In the genomic region with DNA sequence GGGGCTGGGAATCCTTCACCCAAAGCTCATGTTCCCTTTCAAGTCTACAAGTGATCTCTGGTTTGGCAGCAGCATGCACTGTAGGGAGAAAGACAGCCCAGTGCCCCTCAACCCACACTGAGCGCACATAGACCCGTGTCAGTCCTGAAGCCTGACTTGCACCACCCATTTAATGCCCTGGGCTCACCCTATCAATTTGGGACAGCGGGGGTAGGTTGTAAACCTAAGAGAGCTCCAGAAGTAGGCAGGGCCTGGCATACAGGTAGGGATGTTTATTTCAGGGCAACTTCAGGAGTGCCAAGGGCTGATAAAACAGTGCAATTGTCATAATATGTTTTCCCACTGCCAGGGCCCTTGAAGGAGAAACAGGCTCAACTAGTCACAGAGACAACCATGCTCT, we compare ENCODE assay signal across 17 cellular contexts. TPM values are rescaled to one million over a fixed set of nuclear protein-coding genes. Genes with fewer than 3 reads are reported as not detected.
A peak's percentile ranks its signal among the peaks of the same experiment; 100 is the strongest.
DNase-seq lines count a peak whose midpoint lies in the region; ATAC-seq and TF ChIP-seq lines count a peak whose summit lies in the region.
"Had no signal": no experiment of that assay in that cellular context is flagged by ENCODE, and none has a peak within 500 bp of the region (broad histone marks: within the 10 kb centered on the region; RNA-seq: fewer than 3 reads in every experiment).

No MANE protein-coding gene starts in this region.

- no peaks in the 10 kb centered on the region for H3K27me3 ChIP-seq in BE2C
- H3K27me3 ChIP-seq: hepatocyte, vagina had no signal

- TF ChIP-seq CTCF in type B pancreatic cell (conservative IDR thresholded peaks at IDR 0.05) (no peak), BE2C (IDR thresholded peaks at IDR 0.05; ENCODE audit: low read depth, low read length) (no peak)

- H3K9me3 Mint-ChIP-seq in activated naive CD4-positive, alpha-beta T cell treated with anti-CD3 and anti-CD28 coated beads for 36 hours: no peaks in the 10 kb centered on the region
- no peaks in the 10 kb centered on the region for H3K9me3 Mint-ChIP-seq in activated CD4-positive, alpha-beta memory T cell treated with anti-CD3 and anti-CD28 coated beads, Interleukin-2, amount 10 ng/mL, durations not matched to agents 7 days and 5 days
- H3K9me3 Mint-ChIP-seq in immature natural killer cell (no peaks in the 10 kb centered on the region), type B pancreatic cell (no peaks in the 10 kb centered on the region)
- H3K9me3 Mint-ChIP-seq: memory B cell, WTC11 had no signal

- no peak overlapping the region for H3K4me3 ChIP-seq in BE2C (ENCODE audit: low read depth, low read length)
- H3K4me3 ChIP-seq: hepatocyte, vagina had no signal

- no peaks in the 10 kb centered on the region for H3K27me3 Mint-ChIP-seq in activated naive CD4-positive, alpha-beta T cell treated with anti-CD3 and anti-CD28 coated beads for 36 hours (ENCODE audit: low read depth)
- no peaks in the 10 kb centered on the region for H3K27me3 Mint-ChIP-seq in activated CD4-positive, alpha-beta memory T cell treated with anti-CD3 and anti-CD28 coated beads, Interleukin-2, amount 10 ng/mL, durations not matched to agents 7 days and 5 days
- peaks cover 0 to 4% (median 2%) of the 10 kb centered on the region in 3 donors for H3K27me3 Mint-ChIP-seq in immature natural killer cell (ENCODE audit: low read depth in 3 of 3)
- H3K27me3 Mint-ChIP-seq in type B pancreatic cell: no peaks in the 10 kb centered on the region
- H3K27me3 Mint-ChIP-seq: memory B cell had no signal

- H3K36me3 Mint-ChIP-seq in activated naive CD4-positive, alpha-beta T cell treated with anti-CD3 and anti-CD28 coated beads for 36 hours (ENCODE audit: low read depth): peaks cover 15% of the 10 kb centered on the region
- H3K36me3 Mint-ChIP-seq in activated CD4-positive, alpha-beta memory T cell treated with anti-CD3 and anti-CD28 coated beads, Interleukin-2, amount 10 ng/mL, durations not matched to agents 7 days and 5 days (ENCODE audit: low read depth): peaks cover 13% of the 10 kb centered on the region
- H3K36me3 Mint-ChIP-seq in immature natural killer cell (no peaks in the 10 kb centered on the region), type B pancreatic cell (no peaks in the 10 kb centered on the region)
- H3K36me3 Mint-ChIP-seq: memory B cell, WTC11 had no signal

- no peak for ATAC-seq in HG03469 (IDR thresholded peaks at IDR 0.05; ENCODE audit: unreplicated experiment)
- ATAC-seq: WTC11 had no signal

- no peak overlapping the region for H3K4me3 Mint-ChIP-seq in activated naive CD4-positive, alpha-beta T cell treated with anti-CD3 and anti-CD28 coated beads for 36 hours
- H3K4me3 Mint-ChIP-seq in activated CD4-positive, alpha-beta memory T cell treated with anti-CD3 and anti-CD28 coated beads, Interleukin-2, amount 10 ng/mL, durations not matched to agents 7 days and 5 days: no peak overlapping the region
- H3K4me3 Mint-ChIP-seq in immature natural killer cell: peak overlapping the region in 3 of 5 donors; percentile 31 to 69 (median 38)
- H3K4me3 Mint-ChIP-seq in type B pancreatic cell: no peak overlapping the region
- H3K4me3 Mint-ChIP-seq: memory B cell, WTC11 had no signal

- no peaks in the 10 kb centered on the region for H3K36me3 ChIP-seq in BE2C
- H3K36me3 ChIP-seq: vagina had no signal

- H3K4me1 Mint-ChIP-seq in activated naive CD4-positive, alpha-beta T cell treated with anti-CD3 and anti-CD28 coated beads for 36 hours (ENCODE audit: low read depth): peaks cover 86% of the 10 kb centered on the region
- peaks cover 88% of the 10 kb centered on the region for H3K4me1 Mint-ChIP-seq in activated CD4-positive, alpha-beta memory T cell treated with anti-CD3 and anti-CD28 coated beads, Interleukin-2, amount 10 ng/mL, durations not matched to agents 7 days and 5 days
- H3K4me1 Mint-ChIP-seq in immature natural killer cell: peaks cover 57 to 59% of the 10 kb centered on the region in 2 donors
- H3K4me1 Mint-ChIP-seq in type B pancreatic cell (ENCODE audit: unreplicated experiment): peaks cover 17% of the 10 kb centered on the region

- H3K27ac Mint-ChIP-seq in activated naive CD4-positive, alpha-beta T cell treated with anti-CD3 and anti-CD28 coated beads for 36 hours: peak overlapping the region; percentile 93
- H3K27ac Mint-ChIP-seq in activated CD4-positive, alpha-beta memory T cell treated with anti-CD3 and anti-CD28 coated beads, Interleukin-2, amount 10 ng/mL, durations not matched to agents 7 days and 5 days: peak overlapping the region; percentile 90
- H3K27ac Mint-ChIP-seq in immature natural killer cell: peak overlapping the region in 5 of 6 donors; percentile 8 to 84 (median 38)
- H3K27ac Mint-ChIP-seq in type B pancreatic cell: peak overlapping the region; percentile 44
- H3K27ac Mint-ChIP-seq: memory B cell, WTC11 had no signal

- CTCF ChIA-PET in activated naive CD4-positive, alpha-beta T cell treated with anti-CD3 and anti-CD28 coated beads for 36 hours (lab: Charles Lee): interaction anchor here (0.7 to 2.2 kb wide), 9 partner anchors 9 to 30 kb away, joined by 3 to 12 read pairs (median 5); no protein-coding TSS in a partner anchor
- CTCF ChIA-PET in activated CD4-positive, alpha-beta memory T cell treated with anti-CD3 and anti-CD28 coated beads, Interleukin-2, amount 10 ng/mL, durations not matched to agents 7 days and 5 days (lab: Charles Lee): interaction anchor here (1.3 to 3.2 kb wide), 6 partner anchors 8 to 64 kb away, joined by 3 to 22 read pairs (median 9); no protein-coding TSS in a partner anchor

- no peaks in the 10 kb centered on the region for H3K9me3 ChIP-seq in BE2C
- H3K9me3 ChIP-seq: vagina had no signal

- intact Hi-C loops in activated naive CD4-positive, alpha-beta T cell treated with anti-CD3 and anti-CD28 coated beads for 36 hours (cut with micrococcal nuclease): loop anchor here (1.0 to 10.0 kb wide), 9 partner anchors 14 to 1215 kb away; partner anchors contain the start of genes ACTR3C, AGAP3, FASTK and LRRC61

- POLR2A ChIA-PET in activated CD4-positive, alpha-beta memory T cell treated with anti-CD3 and anti-CD28 coated beads, Interleukin-2, amount 10 ng/mL, durations not matched to agents 7 days and 5 days (lab: Charles Lee): interaction anchor here (1.0 to 6.0 kb wide), 4 partner anchors 14 to 31 kb away, joined by 3 to 49 read pairs (median 6); partner anchors contain the start of gene ZNF862

- H3K4me1 ChIP-seq in BE2C: peaks cover 5% of the 10 kb centered on the region

- DNase-seq in activated naive CD4-positive, alpha-beta T cell treated with anti-CD3 and anti-CD28 coated beads for 36 hours: no peak
- DNase-seq in activated naive CD4-positive, alpha-beta T cell treated with Interleukin-2 at 50 U/mL for 16 hours: no peak
- no peak for DNase-seq in activated CD4-positive, alpha-beta memory T cell treated with anti-CD3 and anti-CD28 coated beads, Interleukin-2, amount 10 ng/mL, durations not matched to agents 7 days and 5 days
- no peak for DNase-seq in immature natural killer cell
- DNase-seq in type B pancreatic cell (ENCODE audit: extremely low spot score, unreplicated experiment): no peak
- DNase-seq in NCI-H526 treated with DMSO at 0.1 percent for 48 hours (lab: John Stamatoyannopoulos, UW): no peak
- DNase-seq in BE2C: no peak
- DNase-seq: aorta, DMS 273 treated with DMSO at 0.1 percent for 48 hours, NCI-H187, NCI-H345, SW 1271 had no signal

RNA-seq across cellular contexts. Expression of gene ATP6V0E2, which starts 3.5 kb away (rescaled TPM):
- total RNA-seq in activated naive CD4-positive, alpha-beta T cell treated with anti-CD3 and anti-CD28 coated beads for 36 hours: 10 to 100 TPM; 31.8 to 32.4 TPM
- total RNA-seq in activated CD4-positive, alpha-beta memory T cell treated with anti-CD3 and anti-CD28 coated beads, Interleukin-2, amount 10 ng/mL, durations not matched to agents 7 days and 5 days: 10 to 100 TPM; 48.8 to 52.3 TPM
- polyA plus RNA-seq in immature natural killer cell: 10 to 100 TPM; 72.8 to 80.5 (median 73.9) TPM
- total RNA-seq in type B pancreatic cell (ENCODE audit: low replicate concordance): 36.8 and 53.6 TPM in 2 replicates
- 226 TPM for polyA plus RNA-seq in BE2C (2012; ENCODE audit: insufficient read depth, insufficient read length, low read depth)

RNA-seq across cellular contexts. Expression of gene ZNF862, which starts 32.1 kb away (rescaled TPM):
- total RNA-seq in activated naive CD4-positive, alpha-beta T cell treated with anti-CD3 and anti-CD28 coated beads for 36 hours: 10 to 100 TPM; 17.6 to 19.4 TPM
- total RNA-seq in activated CD4-positive, alpha-beta memory T cell treated with anti-CD3 and anti-CD28 coated beads, Interleukin-2, amount 10 ng/mL, durations not matched to agents 7 days and 5 days: 10 to 100 TPM; 31.4 to 32.5 TPM
- polyA plus RNA-seq in immature natural killer cell: 1 to 10 TPM; 1.9 to 5.5 (median 2.5) TPM
- total RNA-seq in type B pancreatic cell (ENCODE audit: low replicate concordance): 21.2 and 23.9 TPM in 2 replicates
- 17.5 TPM for polyA plus RNA-seq in BE2C (2012; ENCODE audit: insufficient read depth, insufficient read length, low read depth)

Comparison
In these comparisons a context has a peak if more than half of its experiments do, and no peak if none do; other contexts are left out.
1. H3K27ac Mint-ChIP-seq: peak in every context shown above with its lines; median percentile 93 in activated naive CD4-positive, alpha-beta T cell treated with anti-CD3 and anti-CD28 coated beads for 36 hours; 90 in activated CD4-positive, alpha-beta memory T cell treated with anti-CD3 and anti-CD28 coated beads, Interleukin-2, amount 10 ng/mL, durations not matched to agents 7 days and 5 days; 44 in type B pancreatic cell; 38 in immature natural killer cell.
2. H3K4me3 Mint-ChIP-seq: peak in immature natural killer cell (3 of 5); none in activated naive CD4-positive, alpha-beta T cell treated with anti-CD3 and anti-CD28 coated beads for 36 hours (single experiment), activated CD4-positive, alpha-beta memory T cell treated with anti-CD3 and anti-CD28 coated beads, Interleukin-2, amount 10 ng/mL, durations not matched to agents 7 days and 5 days (single experiment) and type B pancreatic cell (single experiment).